In the genomic region with DNA sequence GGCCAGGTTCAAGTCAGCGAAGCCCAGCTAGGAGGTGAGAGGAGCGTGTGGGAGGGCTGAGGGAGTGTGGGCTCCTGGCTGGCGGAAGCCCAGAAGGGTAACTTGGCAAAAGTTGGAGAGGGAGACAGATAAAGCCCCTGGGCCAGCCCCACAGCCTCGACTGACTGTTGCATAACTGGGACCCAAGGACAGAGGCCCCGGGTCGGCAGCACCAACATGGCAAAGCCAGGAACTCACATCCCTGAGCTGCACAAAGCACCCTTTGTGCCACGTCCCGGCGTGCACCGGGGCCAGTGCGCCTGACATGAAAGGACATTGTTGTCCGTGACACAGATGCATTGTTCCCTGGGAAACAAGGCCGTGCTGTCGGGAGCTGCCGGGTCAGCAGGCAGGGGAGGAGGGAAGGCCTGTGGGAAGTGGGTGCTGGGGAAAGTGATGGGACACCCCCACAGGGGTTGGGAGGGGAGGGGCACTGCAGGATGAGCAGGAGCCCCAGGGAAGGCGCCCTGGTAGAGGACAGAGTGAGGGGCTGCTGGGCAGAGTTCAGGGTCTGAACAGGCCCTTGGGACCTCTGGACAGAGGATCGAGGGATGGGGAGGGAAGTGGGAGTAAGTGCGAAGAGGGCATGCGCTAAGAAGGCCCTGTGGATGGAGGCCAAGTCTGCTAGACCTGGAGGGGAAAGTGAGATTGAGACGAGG, we compare ENCODE assay signal across 13 cellular contexts. TPM values are rescaled to one million over a fixed set of nuclear protein-coding genes. Genes with fewer than 3 reads are reported as not detected.
DNase-seq lines count a peak whose midpoint lies in the region; ATAC-seq, FAIRE-seq and TF ChIP-seq lines count a peak whose summit lies in the region.
"Had no signal": no experiment of that assay in that cellular context is flagged by ENCODE, and none has a peak within 500 bp of the region (broad histone marks: within the 10 kb centered on the region; RNA-seq: fewer than 3 reads in every experiment).

No MANE protein-coding gene starts in this region.

- H3K9me3 ChIP-seq in H9 (ENCODE audit: control insufficient read depth, low read depth, low read length) (no peaks in the 10 kb centered on the region), pancreas (no peaks in the 10 kb centered on the region), ovary (no peaks in the 10 kb centered on the region)

- no CpG with 5 or more reads among the region's 20 CpGs for WGBS in H9 (ENCODE audit: extremely low coverage, insufficient read length, low lambda C conversion rate)
- WGBS in pancreas, 2 donors: 28 to 35% methylated on average over 20 of the region's 20 CpGs
- WGBS in ovary, 3 donors: 38 to 53% (median 43%) methylated on average over 20 of the region's 20 CpGs

- no peak overlapping the region for H3K23ac ChIP-seq in H9 (ENCODE audit: insufficient read length, low read depth, low read length)

- H2BK120ac ChIP-seq in H9 (ENCODE audit: low read depth, low read length, poor library complexity, severe bottlenecking): no peak overlapping the region

- no peak for TF ChIP-seq EP300 in ovary (IDR thresholded peaks at IDR 0.05)

- no peak overlapping the region for H2BK12ac ChIP-seq in H9 (ENCODE audit: insufficient read length, low read depth, low read length)

- H3K79me1 ChIP-seq in H9 (ENCODE audit: insufficient read depth, low read depth, low read length, poor library complexity, severe bottlenecking): peaks cover 3% of the 10 kb centered on the region

- H3K4me3 ChIP-seq in pancreas (no peak overlapping the region), ovary (no peak overlapping the region)

- peaks cover 3% of the 10 kb centered on the region for H4K20me1 ChIP-seq in H9 (ENCODE audit: control insufficient read depth, insufficient read depth, insufficient read length)

- H2AFZ ChIP-seq in H9 (ENCODE audit: low read length): no peak overlapping the region

- peaks cover 5 to 12% of the 10 kb centered on the region in 2 experiments for H3K4me1 Mint-ChIP-seq in H9
- H3K4me1 Mint-ChIP-seq in activated T-helper 17 cell treated with anti-CD3 and anti-CD28 coated beads, Interleukin-2, amount 50 U/mL, for 72 hours: peaks cover 17% of the 10 kb centered on the region

- peaks cover 5% of the 10 kb centered on the region; the same call in 1 of the 2 replicates for H3K79me2 ChIP-seq in H9 (ENCODE audit: insufficient read depth, low read length)

- H2AK5ac ChIP-seq in H9 (ENCODE audit: insufficient read length, low read length): no peak overlapping the region

- H3K4me2 ChIP-seq in H9 (ENCODE audit: insufficient read depth, insufficient read length, low read length): no peak overlapping the region

- no peak overlapping the region for H3K4ac ChIP-seq in H9 (ENCODE audit: low read depth, low read length)

- ATAC-seq in activated T-helper 17 cell treated with anti-CD3 and anti-CD28 coated beads, Interleukin-2, amount 50 U/mL, for 72 hours (replicated peaks): no peak
- ATAC-seq in pancreas (peak; percentile 44 to 79 (median 65)), HG02870 (IDR thresholded peaks at IDR 0.05; ENCODE audit: unreplicated experiment) (no peak), HG03280 (IDR thresholded peaks at IDR 0.05; ENCODE audit: unreplicated experiment) (no peak)

- H3K4me1 ChIP-seq in H9 (ENCODE audit: insufficient read depth, low read length) (peaks cover under 1% of the 10 kb centered on the region; the same call in 1 of the 2 replicates), pancreas (peaks cover 37 to 48% (median 39%) of the 10 kb centered on the region in 3 donors), ovary (ENCODE audit: insufficient read depth) (peaks cover 23% of the 10 kb centered on the region)

- H3K27me3 ChIP-seq in H9 (ENCODE audit: insufficient read depth, low read length) (no peaks in the 10 kb centered on the region), pancreas (no peaks in the 10 kb centered on the region), ovary (no peaks in the 10 kb centered on the region)

- intact Hi-C loops in pancreas (cut with DNase I): no loop called here
- intact Hi-C loops in ovary (cut with DNase I): no loop called here

- H3K9me3 Mint-ChIP-seq in H9: no peaks in the 10 kb centered on the region
- H3K9me3 Mint-ChIP-seq in activated T-helper 17 cell treated with anti-CD3 and anti-CD28 coated beads, Interleukin-2, amount 50 U/mL, for 72 hours: no peaks in the 10 kb centered on the region

- H4K91ac ChIP-seq in H9 (ENCODE audit: insufficient read length, low read depth, low read length): no peak overlapping the region

- DNase-seq in H9 (no peak), globus pallidus (ENCODE audit: low spot score) (peak; percentile 99), pancreas (peak; percentile 70 to 94 (median 80)), ovary (no peak), HT-29 (ENCODE audit: low spot score) (no peak)
- DNase-seq: activated T-cell treated with anti-CD3 and anti-CD28 coated beads, Interleukin-2, amount 50 U/mL, for 1 hour; NCI-H1694 treated with DMSO at 0.1 percent for 48 hours had no signal

- FAIRE-seq in pancreas (lab: Jason Lieb, UNC): no peak
- FAIRE-seq: GM18507 had no signal

- H2BK20ac ChIP-seq in H9 (ENCODE audit: low read depth, low read length, poor library complexity, severe bottlenecking): no peak overlapping the region

- H3K23me2 ChIP-seq in H9 (ENCODE audit: insufficient read length, low read depth, low read length, poor library complexity, severe bottlenecking): no peaks in the 10 kb centered on the region

- H3K14ac ChIP-seq in H9 (ENCODE audit: insufficient read depth, low read length): no peak overlapping the region

- no peak overlapping the region for H3T11ph ChIP-seq in H9 (ENCODE audit: low read length)

- H4K8ac ChIP-seq in H9 (replicated peaks; ENCODE audit: insufficient read length, low read depth, low read length): no peak overlapping the region

- H2BK15ac ChIP-seq in H9 (ENCODE audit: low read depth, low read length): no peak overlapping the region

- no peak overlapping the region for H3K9ac ChIP-seq in H9 (ENCODE audit: extremely low read depth, insufficient read length, low read length)

- no peak for TF ChIP-seq POLR2A in ovary (IDR thresholded peaks at IDR 0.05)

- H3K36me3 Mint-ChIP-seq in H9 (ENCODE audit: insufficient read depth in 1 of 3, low read depth in 3 of 3): peaks cover 5 to 29% (median 17%) of the 10 kb centered on the region in 3 experiments
- peaks cover 13% of the 10 kb centered on the region for H3K36me3 Mint-ChIP-seq in activated T-helper 17 cell treated with anti-CD3 and anti-CD28 coated beads, Interleukin-2, amount 50 U/mL, for 72 hours (ENCODE audit: low read depth)

- peak overlapping the region in 2 of 3 experiments; percentile 36 to 88; a peak in 5 of 7 replicates for H3K27ac Mint-ChIP-seq in H9
- peak overlapping the region; percentile 73 for H3K27ac Mint-ChIP-seq in activated T-helper 17 cell treated with anti-CD3 and anti-CD28 coated beads, Interleukin-2, amount 50 U/mL, for 72 hours

- no peak overlapping the region for H4K5ac ChIP-seq in H9 (ENCODE audit: insufficient read length, low read depth, low read length)

- no peaks in the 10 kb centered on the region for H3K36me3 ChIP-seq in pancreas
- no peaks in the 10 kb centered on the region for H3K36me3 ChIP-seq in ovary

- H3K18ac ChIP-seq in H9 (ENCODE audit: insufficient read length, low read depth, low read length): no peak overlapping the region

- no peak overlapping the region for H2BK5ac ChIP-seq in H9 (ENCODE audit: insufficient read length, low read length)

- no peak overlapping the region for H3K56ac ChIP-seq in H9 (ENCODE audit: insufficient read length, low read depth, low read length)

- TF ChIP-seq CTCF in H9 (conservative IDR thresholded peaks at IDR 0.05) (no peak), pancreas (IDR thresholded peaks at IDR 0.05) (no peak), ovary (IDR thresholded peaks at IDR 0.05) (no peak)

- no peak overlapping the region; a peak in 1 of 5 replicates for H3K4me3 Mint-ChIP-seq in H9
- no peak overlapping the region for H3K4me3 Mint-ChIP-seq in activated T-helper 17 cell treated with anti-CD3 and anti-CD28 coated beads, Interleukin-2, amount 50 U/mL, for 72 hours

- H3K27ac ChIP-seq in H9 (ENCODE audit: insufficient read length, low read depth, low read length): no peak overlapping the region
- peak overlapping the region; percentile 59 to 81 (median 70) for H3K27ac ChIP-seq in pancreas
- no peak overlapping the region for H3K27ac ChIP-seq in ovary
- H3K27ac ChIP-seq: HL-60 had no signal

- no peaks in the 10 kb centered on the region for H3K27me3 Mint-ChIP-seq in H9 (ENCODE audit: low read depth)
- no peaks in the 10 kb centered on the region for H3K27me3 Mint-ChIP-seq in activated T-helper 17 cell treated with anti-CD3 and anti-CD28 coated beads, Interleukin-2, amount 50 U/mL, for 72 hours

RNA-seq across cellular contexts. Expression of a gene that starts 13.0 kb away (rescaled TPM):
- total RNA-seq in H9 (2021): 44.7 and 46.1 TPM in 2 replicates
- total RNA-seq in activated T-helper 17 cell treated with anti-CD3 and anti-CD28 coated beads, Interleukin-2, amount 50 U/mL, for 72 hours: 10 to 100 TPM; 29.4 to 54.5 TPM
- total RNA-seq in pancreas: 10 to 100 TPM; 19.6 to 34.9 (median 25.5) TPM
- 10 to 100 TPM; 39.0 to 56.8 TPM for polyA plus RNA-seq in pancreas
- total RNA-seq in ovary: 10 to 100 TPM; 10.6 to 37.1 (median 27.8) TPM
- polyA plus RNA-seq in ovary: 10 to 100 TPM; 22.7 to 27.2 TPM
- 44.3 and 47.0 TPM in 2 replicates for total RNA-seq in HT-29 (2014; rRNA removed; shearing (Covaris generic))

RNA-seq across cellular contexts. Expression of a gene that starts 20.1 kb away (rescaled TPM):
- total RNA-seq in H9 (2021) (9.0 and 11.6 TPM in 2 replicates), pancreas (1 to 10 TPM; 1.0 to 2.2 (median 1.2) TPM), ovary (1 to 10 TPM in 6 of 7 donors, under 1 TPM in 1; 0.48 to 4.0 (median 2.0) TPM)
- 1 to 10 TPM; 2.6 to 3.7 TPM for total RNA-seq in activated T-helper 17 cell treated with anti-CD3 and anti-CD28 coated beads, Interleukin-2, amount 50 U/mL, for 72 hours
- polyA plus RNA-seq in pancreas (1 to 10 TPM in 1 of 2 donors, under 1 TPM in 1; 0.80 to 2.5 TPM), ovary (under 1 TPM; 0.10 to 0.35 TPM)
- total RNA-seq in HT-29 (2014; rRNA removed; shearing (Covaris generic)): 1.2 and 3.8 TPM in 2 replicates
- total RNA-seq: skeletal muscle tissue had no signal

RNA-seq across cellular contexts. Expression of a gene that starts 30.1 kb away (rescaled TPM):
- total RNA-seq in H9 (2021) (52.3 and 59.5 TPM in 2 replicates), pancreas (10 to 100 TPM; 47.7 to 85.4 (median 69.1) TPM), ovary (100 to 1,000 TPM in 2 of 7 donors, 10 to 100 TPM in 4, 1 to 10 TPM in 1; 8.6 to 104 (median 76.0) TPM)
- total RNA-seq in activated T-helper 17 cell treated with anti-CD3 and anti-CD28 coated beads, Interleukin-2, amount 50 U/mL, for 72 hours: 10 to 100 TPM; 29.6 to 37.8 TPM
- polyA plus RNA-seq in pancreas (10 to 100 TPM; 25.4 to 56.5 TPM), ovary (10 to 100 TPM; 17.9 to 20.8 TPM)
- 36.0 and 45.3 TPM in 2 replicates for total RNA-seq in HT-29 (2014; rRNA removed; shearing (Covaris generic))

RNA-seq across cellular contexts. Expression of a gene that starts 33.8 kb away (rescaled TPM):
- total RNA-seq in H9 (2021): 15.4 and 16.5 TPM in 2 replicates
- total RNA-seq in activated T-helper 17 cell treated with anti-CD3 and anti-CD28 coated beads, Interleukin-2, amount 50 U/mL, for 72 hours: 10 to 100 TPM; 19.6 to 19.8 TPM
- 10 to 100 TPM; 25.9 to 66.6 (median 41.3) TPM for total RNA-seq in pancreas
- 10 to 100 TPM; 22.2 to 27.7 TPM for polyA plus RNA-seq in pancreas
- 10 to 100 TPM; 29.5 to 58.4 (median 46.4) TPM for total RNA-seq in ovary
- 10 to 100 TPM in 1 of 2 donors, 1 to 10 TPM in 1; 2.2 to 34.0 TPM for polyA plus RNA-seq in ovary
- total RNA-seq in HT-29 (2014; rRNA removed; shearing (Covaris generic)): 60.1 and 84.2 TPM in 2 replicates

RNA-seq across cellular contexts. Expression of a gene that starts 51.3 kb away (rescaled TPM):
- total RNA-seq in H9 (2021) (29.8 and 30.2 TPM in 2 replicates), pancreas (10 to 100 TPM; 20.7 to 31.1 (median 26.0) TPM), ovary (100 to 1,000 TPM in 5 of 7 donors, 10 to 100 TPM in 2; 58.5 to 141 (median 111) TPM)
- total RNA-seq in activated T-helper 17 cell treated with anti-CD3 and anti-CD28 coated beads, Interleukin-2, amount 50 U/mL, for 72 hours: 100 to 1,000 TPM in 1 of 2 donors, 10 to 100 TPM in 1; 61.7 to 124 TPM
- polyA plus RNA-seq in pancreas (10 to 100 TPM; 30.6 to 35.7 TPM), ovary (100 to 1,000 TPM in 1 of 2 donors, 10 to 100 TPM in 1; 52.5 to 145 TPM)
- 14.5 and 16.6 TPM in 2 replicates for total RNA-seq in HT-29 (2014; rRNA removed; shearing (Covaris generic))

Comparison
In these comparisons a context has a peak if more than half of its experiments do, and no peak if none do; other contexts are left out.
1. DNase-seq: peak in globus pallidus (single experiment) and pancreas (6 of 6); none in H9 (single experiment), ovary (0 of 5) and HT-29 (single experiment).
2. H3K27ac ChIP-seq: peak in pancreas (4 of 4); none in H9 (single experiment) and ovary (0 of 2).
3. ATAC-seq: peak in pancreas (4 of 4); none in activated T-helper 17 cell treated with anti-CD3 and anti-CD28 coated beads, Interleukin-2, amount 50 U/mL, for 72 hours (single experiment), HG02870 (single experiment) and HG03280 (single experiment).